ENCODE assay signal across 10 cellular contexts in genomic region chr3:131216801-131217200, GRCh38.
DNase-seq lines count a peak whose midpoint lies in the region; ATAC-seq and TF ChIP-seq lines count a peak whose summit lies in the region.
"Had no signal": no experiment of that assay in that cellular context is flagged by ENCODE, and none has a peak within 500 bp of the region (broad histone marks: within the 10 kb centered on the region; RNA-seq: fewer than 3 reads in every experiment).

No MANE protein-coding gene starts in this region.

- H3K4me3 ChIP-seq in HUES64 (ENCODE audit: low read length) (no peak overlapping the region), body of pancreas (no peak overlapping the region)

- DNase-seq in Ammon's horn (ENCODE audit: low spot score) (peak; percentile 8), body of pancreas (peak in 1 of 4 donors; percentile 7), kidney glomerular epithelial cell (lab: John Stamatoyannopoulos, UW) (peak; percentile 77), NCI-H1417 (lab: John Stamatoyannopoulos, UW) (no peak), NCI-H748 treated with DMSO at 0.1 percent for 48 hours (lab: John Stamatoyannopoulos, UW) (no peak)
- DNase-seq: activated CD4-positive, alpha-beta T cell treated with anti-CD3 and anti-CD28 coated beads for 1 hour; GDM1 had no signal

- H3K36me3 ChIP-seq in HUES64 (ENCODE audit: insufficient read depth, low read length): no peaks in the 10 kb centered on the region
- no peaks in the 10 kb centered on the region for H3K36me3 ChIP-seq in body of pancreas (replicated peaks in 1 of 2; ENCODE audit: insufficient read depth in 1 of 2, low read depth in 2 of 2)

- peak; percentile 40 for ATAC-seq in body of pancreas
- no peak for ATAC-seq in GM21515 (IDR thresholded peaks at IDR 0.05; ENCODE audit: unreplicated experiment)
- ATAC-seq in HG03095 (IDR thresholded peaks at IDR 0.05; ENCODE audit: unreplicated experiment): no peak

- H3K9me3 ChIP-seq in HUES64 (ENCODE audit: insufficient read depth, low read depth, low read length) (no peaks in the 10 kb centered on the region), body of pancreas (no peaks in the 10 kb centered on the region)

- H3K9ac ChIP-seq in HUES64 (ENCODE audit: low read depth, low read length): no peak overlapping the region

- 42% methylated on average over 6 of the region's 6 CpGs for WGBS in HUES64
- WGBS in body of pancreas, 2 donors: 56 to 61% methylated on average over 6 of the region's 6 CpGs

- no peak for TF ChIP-seq CTCF in body of pancreas (IDR thresholded peaks at IDR 0.05)

- no peaks in the 10 kb centered on the region for H3K27me3 ChIP-seq in HUES64 (ENCODE audit: insufficient read depth, low read length)
- H3K27me3 ChIP-seq in body of pancreas: no peaks in the 10 kb centered on the region

- peaks cover 13% of the 10 kb centered on the region; the same call in 1 of the 2 replicates for H3K4me1 ChIP-seq in HUES64 (ENCODE audit: insufficient read depth, low read length)
- H3K4me1 ChIP-seq in body of pancreas: no peaks in the 10 kb centered on the region

- intact Hi-C loops in body of pancreas (cut with DNase I): no loop called here

- H3K27ac ChIP-seq in HUES64 (ENCODE audit: low read depth, low read length): 0 out of 2 replicates have a peak overlapping the region, but pooled peaks have one; percentile 1
- no peak overlapping the region for H3K27ac ChIP-seq in body of pancreas

- TF ChIP-seq POLR2A in body of pancreas (IDR thresholded peaks at IDR 0.05): no peak

Comparison
In these comparisons a context has a peak if more than half of its experiments do, and no peak if none do; other contexts are left out.
1. DNase-seq: peak in Ammon's horn (single experiment) and kidney glomerular epithelial cell (single experiment); none in NCI-H1417 (0 of 3) and NCI-H748 treated with DMSO at 0.1 percent for 48 hours (single experiment).